Comparison of ENCODE assay signal across 8 cellular contexts in the genomic region with DNA sequence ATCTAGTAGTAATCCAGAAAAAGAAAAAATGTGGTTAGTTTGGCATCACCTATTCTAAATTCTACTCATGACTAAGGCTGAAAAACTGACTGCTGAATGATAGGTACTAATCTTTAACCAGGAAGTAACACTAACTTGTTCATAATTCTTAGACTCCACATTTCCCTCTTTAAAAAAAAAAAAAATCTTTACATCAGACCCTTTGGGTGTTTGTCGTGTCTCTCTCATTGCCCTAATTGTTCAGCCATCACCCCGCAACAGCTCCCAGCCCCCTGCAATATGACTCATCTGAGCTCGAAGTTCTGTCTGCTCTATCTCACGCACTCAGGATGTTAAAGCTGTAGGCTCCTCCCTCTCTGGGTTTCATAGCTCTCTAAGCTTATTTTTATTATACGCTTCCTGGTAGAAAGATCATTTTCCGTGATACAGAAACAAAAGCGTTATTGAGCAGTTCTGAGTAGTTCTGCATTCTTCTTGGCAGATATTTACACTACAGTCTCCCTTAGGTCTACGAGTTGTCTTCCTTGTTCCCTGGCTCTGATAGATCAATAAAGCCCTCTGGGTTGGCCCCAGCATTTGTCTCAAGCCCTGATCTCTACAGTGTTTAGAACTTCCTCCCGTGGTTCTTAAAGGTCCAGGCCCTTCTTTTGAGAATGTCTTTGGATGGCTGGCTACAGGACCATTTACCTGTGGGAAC.
DNase-seq lines count a peak whose midpoint lies in the region; ATAC-seq and TF ChIP-seq lines count a peak whose summit lies in the region.

No MANE protein-coding gene starts in this region.

- peaks cover 1% of the 10 kb centered on the region for H3K27me3 Mint-ChIP-seq in activated naive CD4-positive, alpha-beta T cell treated with anti-CD3 and anti-CD28 coated beads, Interleukin-2, amount 50 U/mL, for 24 hours

- H3K4me3 ChIP-seq in left lung, result no peak overlapping the region

- no peaks in the 10 kb centered on the region for H3K27me3 ChIP-seq in left lung

- ATAC-seq in GM18868 (IDR thresholded peaks at IDR 0.05; ENCODE audit: unreplicated experiment) (peak; percentile 93), HG03060 (IDR thresholded peaks at IDR 0.05; ENCODE audit: low read depth, unreplicated experiment) (peak; percentile 81), left lung (peak; percentile 80)

- H3K9me3 Mint-ChIP-seq in activated naive CD4-positive, alpha-beta T cell treated with anti-CD3 and anti-CD28 coated beads, Interleukin-2, amount 50 U/mL, for 24 hours, result peaks cover 5% of the 10 kb centered on the region

- peaks cover 4 to 14% of the 10 kb centered on the region in 2 donors for H3K4me1 ChIP-seq in left lung

- H3K27ac ChIP-seq in left lung, result peak overlapping the region; percentile 20 to 64

- TF ChIP-seq CTCF in left lung (IDR thresholded peaks at IDR 0.05), result no peak

- in situ Hi-C loops in SK-MEL-5 (cut with HindIII; ENCODE audit: low pct_unique_long_range_greater_than_20kb, low sequenced_read_pairs), result no loop called here

- intact Hi-C loops in left lung (cut with DNase I), result no loop called here

- no peaks in the 10 kb centered on the region for H3K36me3 ChIP-seq in left lung

- H3K4me3 Mint-ChIP-seq in activated naive CD4-positive, alpha-beta T cell treated with anti-CD3 and anti-CD28 coated beads, Interleukin-2, amount 50 U/mL, for 24 hours, result peak overlapping the region; percentile 67

- DNase-seq in SK-MEL-5 (ENCODE audit: low read depth, low spot score) (peak; percentile 67), left lung (no peak), SKM-1 (lab: John Stamatoyannopoulos, UW; ENCODE audit: unreplicated experiment) (no peak)
- peak; percentile 43 to 61 for DNase-seq in stimulated activated CD8-positive, alpha-beta memory T cell treated with anti-CD3 and anti-CD28 coated beads, Interleukin-4, amount 100 ng/mL, for 4 hours (ENCODE audit: low read depth in 2 of 2, low spot score in 1 of 2)
- no peak for DNase-seq in NK-92 treated with Interleukin-12 subunit alpha and Interleukin-12 subunit beta, amount 100 ng/mL, for 24 hours (lab: John Stamatoyannopoulos, UW)

- H3K36me3 Mint-ChIP-seq in activated naive CD4-positive, alpha-beta T cell treated with anti-CD3 and anti-CD28 coated beads, Interleukin-2, amount 50 U/mL, for 24 hours, result no peaks in the 10 kb centered on the region

- H3K4me1 Mint-ChIP-seq in activated naive CD4-positive, alpha-beta T cell treated with anti-CD3 and anti-CD28 coated beads, Interleukin-2, amount 50 U/mL, for 24 hours, result peaks cover 49% of the 10 kb centered on the region

- peak overlapping the region; percentile 93 for H3K27ac Mint-ChIP-seq in activated naive CD4-positive, alpha-beta T cell treated with anti-CD3 and anti-CD28 coated beads, Interleukin-2, amount 50 U/mL, for 24 hours

- no peaks in the 10 kb centered on the region for H3K9me3 ChIP-seq in left lung

Comparison
In these comparisons a context has a peak if more than half of its experiments do, and no peak if none do; other contexts are left out.
1. DNase-seq: peak in SK-MEL-5 (single experiment) and stimulated activated CD8-positive, alpha-beta memory T cell treated with anti-CD3 and anti-CD28 coated beads, Interleukin-4, amount 100 ng/mL, for 4 hours (2 of 2); none in left lung (0 of 2), NK-92 treated with Interleukin-12 subunit alpha and Interleukin-12 subunit beta, amount 100 ng/mL, for 24 hours (single experiment) and SKM-1 (single experiment).
2. Peak in every context shown above with its lines, with median percentiles within 50 percentile points of each other: ATAC-seq.